ENCODE assay signal across 8 cellular contexts in genomic region chr16:73056911-73057310, GRCh38. TPM values are rescaled to one million over a fixed set of nuclear protein-coding genes. Genes with fewer than 3 reads are reported as not detected.
DNase-seq lines count a peak whose midpoint lies in the region; ATAC-seq and TF ChIP-seq lines count a peak whose summit lies in the region.

No MANE protein-coding gene starts in this region.

- H3K4me1 ChIP-seq in DND-41 (ENCODE audit: insufficient read depth, low read length), result peaks cover 46% of the 10 kb centered on the region

- peak overlapping the region; percentile 68; the same call in 1 of the 2 replicates for H3K9ac ChIP-seq in DND-41 (ENCODE audit: low read depth, low read length)

- H3K4me1 Mint-ChIP-seq in endothelial cell (ENCODE audit: unreplicated experiment), result peaks cover 53% of the 10 kb centered on the region
- peaks cover 41% of the 10 kb centered on the region for H3K4me1 Mint-ChIP-seq in progenitor cell of endocrine pancreas (ENCODE audit: low read depth)

- H3K36me3 Mint-ChIP-seq in endothelial cell (ENCODE audit: low read depth, unreplicated experiment) (peaks cover 7% of the 10 kb centered on the region), progenitor cell of endocrine pancreas (ENCODE audit: insufficient read depth) (peaks cover 1% of the 10 kb centered on the region)

- no peaks in the 10 kb centered on the region for H3K36me3 ChIP-seq in DND-41 (ENCODE audit: insufficient read depth, low read length)

- no peak for TF ChIP-seq CTCF in DND-41 (IDR thresholded peaks at IDR 0.05; ENCODE audit: borderline replicate concordance, extremely low read depth, low read length, poor library complexity, severe bottlenecking)
- TF ChIP-seq CTCF in endothelial cell (IDR thresholded peaks at IDR 0.05; ENCODE audit: unreplicated experiment), result no peak
- no peak for TF ChIP-seq CTCF in progenitor cell of endocrine pancreas (IDR thresholded peaks at IDR 0.05; ENCODE audit: unreplicated experiment)

- in situ Hi-C loops in G401 (cut with HindIII; ENCODE audit: low sequenced_read_pairs), result no loop called here

- peak overlapping the region; percentile 84 for H3K4me2 ChIP-seq in DND-41 (ENCODE audit: insufficient read depth, low read length)

- no peak overlapping the region for H2AFZ ChIP-seq in DND-41 (ENCODE audit: low read depth, low read length)

- peak overlapping the region; percentile 49 for H3K27ac Mint-ChIP-seq in endothelial cell (ENCODE audit: unreplicated experiment)
- H3K27ac Mint-ChIP-seq in progenitor cell of endocrine pancreas, result no peak overlapping the region

- peaks cover 9% of the 10 kb centered on the region for H3K79me2 ChIP-seq in DND-41 (ENCODE audit: insufficient read depth, low read length)

- peak overlapping the region; percentile 51 to 56; a peak in 3 of 4 replicates for H3K4me3 ChIP-seq in DND-41 (ENCODE audit: low read depth in 1 of 2, low read length in 2 of 2)

- DNase-seq in DND-41 (no peak), NCI-H748 treated with DMSO at 0.1 percent for 48 hours (lab: John Stamatoyannopoulos, UW) (peak; percentile 31), endothelial cell (ENCODE audit: low spot score) (no peak), progenitor cell of endocrine pancreas (ENCODE audit: low spot score, unreplicated experiment) (no peak), GM19238 (ENCODE audit: insufficient read length, low spot score) (no peak), G401 (ENCODE audit: low spot score) (no peak)

- no peak overlapping the region for H3K27ac ChIP-seq in DND-41 (ENCODE audit: low read length)

- H3K9me3 Mint-ChIP-seq in endothelial cell (ENCODE audit: unreplicated experiment), result no peaks in the 10 kb centered on the region
- no peaks in the 10 kb centered on the region for H3K9me3 Mint-ChIP-seq in progenitor cell of endocrine pancreas (ENCODE audit: low read depth)

- H3K9me3 ChIP-seq in DND-41 (ENCODE audit: insufficient read depth, low read length, severe bottlenecking), result no peaks in the 10 kb centered on the region

- no peak for ATAC-seq in DND-41 (ENCODE audit: insufficient read depth, low read depth)
- ATAC-seq in GM21390 (IDR thresholded peaks at IDR 0.05; ENCODE audit: unreplicated experiment), result no peak
- no peak for ATAC-seq in GM21619 (IDR thresholded peaks at IDR 0.05; ENCODE audit: unreplicated experiment)

- H3K4me3 Mint-ChIP-seq in endothelial cell (ENCODE audit: unreplicated experiment) (peak overlapping the region; percentile 97), progenitor cell of endocrine pancreas (ENCODE audit: low read depth) (peak overlapping the region; percentile 88)

- peaks cover 54% of the 10 kb centered on the region for H3K27me3 ChIP-seq in DND-41 (ENCODE audit: insufficient read depth, low read length, poor library complexity)

- H4K20me1 ChIP-seq in DND-41 (ENCODE audit: insufficient read depth, low read length), result peaks cover 38% of the 10 kb centered on the region

- H3K27me3 Mint-ChIP-seq in endothelial cell (ENCODE audit: unreplicated experiment), result peaks cover 15% of the 10 kb centered on the region
- H3K27me3 Mint-ChIP-seq in progenitor cell of endocrine pancreas, result peaks cover 25% of the 10 kb centered on the region

RNA-seq across cellular contexts. Expression of gene ZFHX3, which starts 9.0 kb away (rescaled TPM):
- total RNA-seq in endothelial cell (ENCODE audit: unreplicated experiment), result 17.7 TPM
- total RNA-seq in progenitor cell of endocrine pancreas, result 48.9 and 54.0 TPM in 2 replicates
- total RNA-seq in G401 (2014; rRNA removed; shearing (Covaris generic)), result 1.5 and 3.5 TPM in 2 replicates
